8 cellular contexts compared by ENCODE assay signal in genomic region chr18:60549338-60549960, GRCh38.
A peak's percentile ranks its signal among the peaks of the same experiment; 100 is the strongest.
DNase-seq lines count a peak whose midpoint lies in the region; ATAC-seq and TF ChIP-seq lines count a peak whose summit lies in the region.

No MANE protein-coding gene starts in this region.

- peak; percentile 82 for TF ChIP-seq CTCF in 22Rv1 (IDR thresholded peaks at IDR 0.05)
- TF ChIP-seq CTCF in GM10266 (IDR thresholded peaks at IDR 0.05; ENCODE audit: control insufficient read depth, insufficient read depth, low read depth, missing control alignments), result peak; percentile 73
- peak; percentile 75 for TF ChIP-seq CTCF in astrocyte of the spinal cord (IDR thresholded peaks at IDR 0.05; ENCODE audit: low read depth, low read length)
- TF ChIP-seq CTCF in vagina (IDR thresholded peaks at IDR 0.05), result peak in 2 of 3 experiments; percentile 46 to 71

- no peaks in the 10 kb centered on the region for H3K4me1 ChIP-seq in vagina

- in situ Hi-C loops in astrocyte of the spinal cord (cut with HindIII; ENCODE audit: low sequenced_read_pairs), result no loop called here

- peak; percentile 14 for DNase-seq in GM10266 (ENCODE audit: extremely low spot score)
- DNase-seq in NCI-H510A (lab: John Stamatoyannopoulos, UW), result peak; percentile 69
- peak; percentile 85 for DNase-seq in astrocyte of the spinal cord (ENCODE audit: low read depth, low spot score)
- DNase-seq in kidney glomerular epithelial cell (lab: John Stamatoyannopoulos, UW), result peak; percentile 48
- no peak for DNase-seq in vagina (ENCODE audit: extremely low spot score in 2 of 2)
- DNase-seq in GDM1 (lab: John Stamatoyannopoulos, UW), result no peak

- no peaks in the 10 kb centered on the region for H3K27me3 ChIP-seq in vagina

- TF ChIP-seq POLR2A in vagina (IDR thresholded peaks at IDR 0.05), result no peak

- no peaks in the 10 kb centered on the region for H3K36me3 ChIP-seq in vagina

- H3K4me3 ChIP-seq in astrocyte of the spinal cord (ENCODE audit: low read depth, low read length), result no peak overlapping the region
- no peak overlapping the region for H3K4me3 ChIP-seq in vagina

- intact Hi-C loops in vagina (cut with DNase I), result loop anchor here (10.0 kb wide), 1 partner anchor 555 kb away; no protein-coding TSS in a partner anchor

- H3K27ac ChIP-seq in 22Rv1 (no peak overlapping the region), vagina (no peak overlapping the region)

- peak; percentile 67 for ATAC-seq in HG03442 (IDR thresholded peaks at IDR 0.05; ENCODE audit: unreplicated experiment)

- no peaks in the 10 kb centered on the region for H3K9me3 ChIP-seq in vagina

Comparison
In these comparisons a context has a peak if more than half of its experiments do, and no peak if none do; other contexts are left out.
1. DNase-seq: peak in GM10266 (single experiment), NCI-H510A (single experiment), astrocyte of the spinal cord (single experiment) and kidney glomerular epithelial cell (single experiment); none in vagina (0 of 2) and GDM1 (single experiment).
2. Peak in every context shown above with its lines, with median percentiles within 50 percentile points of each other: CTCF ChIP-seq.